In the genomic region with DNA sequence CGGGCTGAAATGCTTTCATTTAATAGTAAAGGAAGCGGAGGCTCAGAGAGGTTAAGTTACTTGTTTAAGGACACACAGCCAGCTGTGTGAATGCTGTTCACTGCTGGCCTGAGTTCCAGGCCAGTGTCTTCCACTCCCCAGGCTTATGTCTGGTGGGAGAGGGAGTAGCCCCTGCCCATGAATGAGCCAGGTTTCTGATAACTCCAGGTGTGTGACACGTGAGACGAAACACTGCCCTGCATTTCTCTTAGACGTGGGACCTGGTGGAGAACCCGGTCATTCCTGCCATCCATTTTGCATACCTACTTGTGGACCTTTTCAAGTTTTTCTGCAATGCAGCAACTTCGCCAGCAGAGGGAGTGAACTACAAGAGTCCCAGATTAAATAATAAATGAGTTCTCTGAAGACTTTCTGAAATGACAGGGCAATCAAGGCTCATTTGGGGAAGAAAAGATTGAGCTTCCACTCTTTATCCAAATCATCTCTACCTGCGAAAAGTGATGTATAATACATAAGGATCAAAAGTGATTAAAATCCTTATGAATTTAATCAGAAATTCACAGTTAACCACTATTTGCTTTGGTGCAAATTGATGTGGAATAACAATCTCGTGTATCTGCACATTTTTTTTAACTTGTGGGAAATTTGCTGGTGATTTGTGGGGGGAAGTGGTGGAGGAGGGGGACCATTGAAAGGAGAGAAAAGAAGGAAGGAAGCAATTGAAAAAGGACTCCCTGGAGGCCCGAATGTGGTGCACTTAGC, we compare ENCODE assay signal across 8 cellular contexts.
DNase-seq lines count a peak whose midpoint lies in the region; ATAC-seq and TF ChIP-seq lines count a peak whose summit lies in the region.

No MANE protein-coding gene starts in this region.

- peaks cover 0 to 13% (median 0%) of the 10 kb centered on the region in 5 experiments for H3K9me3 Mint-ChIP-seq in brain

- H3K4me3 ChIP-seq in LNCaP clone FGC (ENCODE audit: low read depth, low read length) = no peak overlapping the region
- no peak overlapping the region for H3K4me3 ChIP-seq in SJSA1

- DNase-seq in NCI-H510A treated with DMSO at 0.1 percent for 48 hours (lab: John Stamatoyannopoulos, UW) (peak; percentile 81), NCI-H510A (lab: John Stamatoyannopoulos, UW) (no peak), LNCaP clone FGC (ENCODE audit: low read depth) (peak; percentile 60), SJSA1 (ENCODE audit: low read depth in 1 of 2, low spot score in 2 of 2) (peak; percentile 65 to 71), inferior parietal cortex (ENCODE audit: extremely low spot score) (peak; percentile 88)
- DNase-seq in stimulated activated CD4-positive, alpha-beta T cell treated with anti-CD3 and anti-CD28 coated beads, Interleukin-1b, Interleukin-23, amount 100 ng/mL, for 4 hours (ENCODE audit: low read depth in 2 of 2) = peak; percentile 18 to 23

- no peak overlapping the region for H3K27ac ChIP-seq in SJSA1

- no peak overlapping the region for H3K4me3 Mint-ChIP-seq in brain

- H3K36me3 ChIP-seq in SJSA1 = no peaks in the 10 kb centered on the region

- no peaks in the 10 kb centered on the region for H3K4me1 ChIP-seq in SJSA1 (replicated peaks)

- H3K36me3 Mint-ChIP-seq in brain = no peaks in the 10 kb centered on the region

- peak overlapping the region in 1 of 5 experiments; percentile 85 for H3K27ac Mint-ChIP-seq in brain

- peaks cover 39% of the 10 kb centered on the region for H3K4me1 Mint-ChIP-seq in brain

- H3K27me3 Mint-ChIP-seq in brain = peaks cover 17% of the 10 kb centered on the region

- TF ChIP-seq CTCF in LNCaP clone FGC (IDR thresholded peaks at IDR 0.05; ENCODE audit: control insufficient read depth, extremely low read depth, insufficient read depth) (peak; percentile 68), brain (conservative IDR thresholded peaks at IDR 0.05) (peak; percentile 76 to 83)

- no peaks in the 10 kb centered on the region for H3K27me3 ChIP-seq in SJSA1 (replicated peaks)

- no peak for ATAC-seq in GM21576 (IDR thresholded peaks at IDR 0.05; ENCODE audit: unreplicated experiment)

- H3K9me3 ChIP-seq in SJSA1 (replicated peaks) = no peaks in the 10 kb centered on the region
